In genomic region chr6:34934516-34934915, GRCh38 we compare ENCODE assay signal across 13 cellular contexts. TPM values are rescaled to one million over a fixed set of nuclear protein-coding genes. Genes with fewer than 3 reads are reported as not detected.
DNase-seq lines count a peak whose midpoint lies in the region; ATAC-seq, FAIRE-seq and TF ChIP-seq lines count a peak whose summit lies in the region.
"Had no signal": no experiment of that assay in that cellular context is flagged by ENCODE, and none has a peak within 500 bp of the region (broad histone marks: within the 10 kb centered on the region; RNA-seq: fewer than 3 reads in every experiment).

No MANE protein-coding gene starts in this region.

- no peak overlapping the region for H4K5ac ChIP-seq in H9 (ENCODE audit: insufficient read length, low read depth, low read length)

- no peak overlapping the region for H4K8ac ChIP-seq in H9 (replicated peaks; ENCODE audit: insufficient read length, low read depth, low read length)

- H2BK120ac ChIP-seq in H9 (ENCODE audit: low read depth, low read length, poor library complexity, severe bottlenecking): no peak overlapping the region

- H3K79me2 ChIP-seq in H9 (ENCODE audit: insufficient read depth, low read length): no peaks in the 10 kb centered on the region

- no peak overlapping the region for H3K9ac ChIP-seq in H9 (ENCODE audit: extremely low read depth, insufficient read length, low read length)

- TF ChIP-seq CTCF in LNCaP clone FGC (IDR thresholded peaks at IDR 0.05; ENCODE audit: control insufficient read depth, extremely low read depth, insufficient read depth) (no peak), bronchial epithelial cell (IDR thresholded peaks at IDR 0.05; ENCODE audit: insufficient read depth, low read length, severe bottlenecking) (no peak), right atrium auricular region (IDR thresholded peaks at IDR 0.05) (no peak), H9 (conservative IDR thresholded peaks at IDR 0.05) (no peak)

- H3K27me3 Mint-ChIP-seq in H9 (ENCODE audit: low read depth): no peaks in the 10 kb centered on the region
- H3K27me3 Mint-ChIP-seq: CD4-positive, alpha-beta T cell had no signal

- peaks cover 0 to 6% of the 10 kb centered on the region in 2 experiments; a peak in 2 of 4 replicates for H3K4me1 Mint-ChIP-seq in H9

- H3K79me1 ChIP-seq in H9 (ENCODE audit: insufficient read depth, low read depth, low read length, poor library complexity, severe bottlenecking): peaks cover 3% of the 10 kb centered on the region

- no peak overlapping the region for H3T11ph ChIP-seq in H9 (ENCODE audit: low read length)

- no peak overlapping the region for H2BK5ac ChIP-seq in H9 (ENCODE audit: insufficient read length, low read length)

- no peak overlapping the region for H3K56ac ChIP-seq in H9 (ENCODE audit: insufficient read length, low read depth, low read length)

- no peak overlapping the region for H3K14ac ChIP-seq in H9 (ENCODE audit: insufficient read depth, low read length)

- H3K4me1 ChIP-seq in right atrium auricular region (peaks cover 0 to 59% of the 10 kb centered on the region in 2 donors), H9 (ENCODE audit: insufficient read depth, low read length) (no peaks in the 10 kb centered on the region)

- no peak overlapping the region for H2BK20ac ChIP-seq in H9 (ENCODE audit: low read depth, low read length, poor library complexity, severe bottlenecking)

- H3K27ac Mint-ChIP-seq in H9: no peak overlapping the region; a peak in 1 of 7 replicates
- H3K27ac Mint-ChIP-seq: CD4-positive, alpha-beta T cell; stimulated activated effector memory CD8-positive, alpha-beta T cell treated with anti-CD3 and anti-CD28 coated beads, Interleukin-12 subunit alpha, Interleukin-12 subunit beta, amount 100 ng/mL, for 72 hours had no signal

- no peak overlapping the region for H4K91ac ChIP-seq in H9 (ENCODE audit: insufficient read length, low read depth, low read length)

- no peak overlapping the region for H2AK5ac ChIP-seq in H9 (ENCODE audit: insufficient read length, low read length)

- H3K27me3 ChIP-seq in bronchial epithelial cell (ENCODE audit: control insufficient read depth, insufficient read depth, low read length) (no peaks in the 10 kb centered on the region), right atrium auricular region (no peaks in the 10 kb centered on the region), H9 (ENCODE audit: insufficient read depth, low read length) (no peaks in the 10 kb centered on the region)

- H4K20me1 ChIP-seq in H9 (ENCODE audit: control insufficient read depth, insufficient read depth, insufficient read length): no peaks in the 10 kb centered on the region

- H3K23ac ChIP-seq in H9 (ENCODE audit: insufficient read length, low read depth, low read length): no peak overlapping the region

- H3K9me3 ChIP-seq in right atrium auricular region (no peaks in the 10 kb centered on the region), H9 (ENCODE audit: control insufficient read depth, low read depth, low read length) (no peaks in the 10 kb centered on the region)

- H2BK15ac ChIP-seq in H9 (ENCODE audit: low read depth, low read length): no peak overlapping the region

- H3K4me3 ChIP-seq in LNCaP clone FGC (ENCODE audit: low read depth, low read length) (no peak overlapping the region), bronchial epithelial cell (ENCODE audit: low read depth, low read length) (no peak overlapping the region), right atrium auricular region (no peak overlapping the region)

- ATAC-seq in GM18520 (IDR thresholded peaks at IDR 0.05; ENCODE audit: unreplicated experiment): no peak
- ATAC-seq: stimulated activated effector memory CD8-positive, alpha-beta T cell treated with anti-CD3 and anti-CD28 coated beads, Interleukin-12 subunit alpha, Interleukin-12 subunit beta, amount 100 ng/mL, for 72 hours had no signal

- WGBS in H9 (ENCODE audit: extremely low coverage, insufficient read length, low lambda C conversion rate): no CpG with 5 or more reads among the region's 5 CpGs

- no peak overlapping the region for H2AFZ ChIP-seq in H9 (ENCODE audit: low read length)

- no peaks in the 10 kb centered on the region for H3K23me2 ChIP-seq in H9 (ENCODE audit: insufficient read length, low read depth, low read length, poor library complexity, severe bottlenecking)

- H3K36me3 Mint-ChIP-seq in H9 (ENCODE audit: insufficient read depth in 1 of 3, low read depth in 3 of 3): no peaks in the 10 kb centered on the region
- H3K36me3 Mint-ChIP-seq: stimulated activated effector memory CD8-positive, alpha-beta T cell treated with anti-CD3 and anti-CD28 coated beads, Interleukin-12 subunit alpha, Interleukin-12 subunit beta, amount 100 ng/mL, for 72 hours had no signal

- H3K4me3 Mint-ChIP-seq in H9: no peak overlapping the region
- H3K4me3 Mint-ChIP-seq: CD4-positive, alpha-beta T cell; stimulated activated effector memory CD8-positive, alpha-beta T cell treated with anti-CD3 and anti-CD28 coated beads, Interleukin-12 subunit alpha, Interleukin-12 subunit beta, amount 100 ng/mL, for 72 hours had no signal

- peak overlapping the region; percentile 4 to 46 for H3K27ac ChIP-seq in right atrium auricular region
- H3K27ac ChIP-seq in H9 (ENCODE audit: insufficient read length, low read depth, low read length): no peak overlapping the region

- H3K4me2 ChIP-seq in H9 (ENCODE audit: insufficient read depth, insufficient read length, low read length): no peak overlapping the region

- DNase-seq in LNCaP clone FGC (ENCODE audit: low read depth) (peak; percentile 86), bronchial epithelial cell (ENCODE audit: low read depth) (peak; percentile 65), right atrium auricular region (ENCODE audit: low spot score) (peak; percentile 92), renal cortical epithelial cell (ENCODE audit: low read depth) (peak; percentile 37), H9 (no peak), SW 1271 (lab: John Stamatoyannopoulos, UW) (no peak), NCI-H187 (lab: John Stamatoyannopoulos, UW) (no peak)
- DNase-seq: activated T-cell treated with anti-CD3 and anti-CD28 coated beads for 4 hours; CD4-positive, alpha-beta T cell; MV-4-11 had no signal

- no peaks in the 10 kb centered on the region for H3K36me3 ChIP-seq in bronchial epithelial cell (ENCODE audit: control insufficient read depth, insufficient read depth, low read length)
- H3K36me3 ChIP-seq in right atrium auricular region: no peaks in the 10 kb centered on the region

- no peaks in the 10 kb centered on the region for H3K9me3 Mint-ChIP-seq in H9
- H3K9me3 Mint-ChIP-seq: CD4-positive, alpha-beta T cell; stimulated activated effector memory CD8-positive, alpha-beta T cell treated with anti-CD3 and anti-CD28 coated beads, Interleukin-12 subunit alpha, Interleukin-12 subunit beta, amount 100 ng/mL, for 72 hours had no signal

- no peak overlapping the region for H3K4ac ChIP-seq in H9 (ENCODE audit: low read depth, low read length)

- H2BK12ac ChIP-seq in H9 (ENCODE audit: insufficient read length, low read depth, low read length): no peak overlapping the region

- no peak for FAIRE-seq in bronchial epithelial cell (lab: Jason Lieb, UNC)
- FAIRE-seq: TTC549 had no signal

- H3K18ac ChIP-seq in H9 (ENCODE audit: insufficient read length, low read depth, low read length): no peak overlapping the region

RNA-seq across cellular contexts. Expression of gene ANKS1A, which starts 45.5 kb away (rescaled TPM):
- total RNA-seq in bronchial epithelial cell (8.8 and 9.5 TPM in 2 replicates), right atrium auricular region (10 to 100 TPM; 26.7 to 30.9 TPM), renal cortical epithelial cell (11.6 and 24.5 TPM in 2 replicates), H9 (2021) (24.4 and 26.5 TPM in 2 replicates)

RNA-seq across cellular contexts. Expression of gene TAF11, which starts 46.7 kb away (rescaled TPM):
- total RNA-seq in bronchial epithelial cell (26.0 and 30.5 TPM in 2 replicates), right atrium auricular region (10 to 100 TPM; 17.1 to 19.0 TPM), renal cortical epithelial cell (17.0 and 22.2 TPM in 2 replicates), H9 (2021) (49.4 and 49.9 TPM in 2 replicates)

Comparison
In these comparisons a context has a peak if more than half of its experiments do, and no peak if none do; other contexts are left out.
1. DNase-seq: peak in LNCaP clone FGC (single experiment), bronchial epithelial cell (single experiment), right atrium auricular region (single experiment) and renal cortical epithelial cell (single experiment); none in H9 (single experiment), SW 1271 (0 of 2) and NCI-H187 (0 of 2).